ENCODE assay signal across 28 cellular contexts in genomic region chr7:82760092-82760491, GRCh38.
A peak's percentile ranks its signal among the peaks of the same experiment; 100 is the strongest.
DNase-seq lines count a peak whose midpoint lies in the region; ATAC-seq, FAIRE-seq and TF ChIP-seq lines count a peak whose summit lies in the region.
"Had no signal": no experiment of that assay in that cellular context is flagged by ENCODE, and none has a peak within 500 bp of the region (broad histone marks: within the 10 kb centered on the region; RNA-seq: fewer than 3 reads in every experiment).

No MANE protein-coding gene starts in this region.

- BruUV-seq in OCI-LY7 (replicated peaks; lab: Mats Ljungman, UMichigan): no TSS peak

- H3K4me1 ChIP-seq in HUES48 (ENCODE audit: control insufficient read depth, insufficient read depth, low read length): peaks cover 56% of the 10 kb centered on the region
- peaks cover 3 to 19% of the 10 kb centered on the region in 2 experiments; a peak in 3 of 4 replicates for H3K4me1 ChIP-seq in SK-N-SH (ENCODE audit: control insufficient read depth in 1 of 2, insufficient read depth in 2 of 2, low read depth in 1 of 2, low read length in 1 of 2)
- no peaks in the 10 kb centered on the region for H3K4me1 ChIP-seq in OCI-LY7 (ENCODE audit: insufficient read depth, low read length, poor library complexity, severe bottlenecking)
- no peaks in the 10 kb centered on the region for H3K4me1 ChIP-seq in gastrocnemius medialis
- H3K4me1 ChIP-seq: left lung, right lobe of liver, SJCRH30 had no signal

- POLR2A ChIA-PET in SK-N-SH (lab: Yijun Ruan, JAX): no interaction called here
- POLR2A ChIA-PET in OCI-LY7 (lab: Charles Lee): interaction anchor here (0.6 kb wide), 1 partner anchor 32 kb away, joined by 4 read pairs; no protein-coding TSS in a partner anchor

- H3K27ac ChIP-seq in HUES48 (ENCODE audit: low read depth, low read length): peak overlapping the region; percentile 85
- no peak overlapping the region for H3K27ac ChIP-seq in SK-N-SH (ENCODE audit: low read depth in 2 of 2, low read length in 1 of 2)
- H3K27ac ChIP-seq in OCI-LY7 (ENCODE audit: low read depth, low read length, poor library complexity, severe bottlenecking): no peak overlapping the region
- H3K27ac ChIP-seq in gastrocnemius medialis: no peak overlapping the region
- H3K27ac ChIP-seq: hepatocyte, left lung, right lobe of liver, SJCRH30, thoracic aorta had no signal

- H3F3A ChIP-seq in SK-N-SH (replicated peaks; ENCODE audit: insufficient read depth): peaks cover 20% of the 10 kb centered on the region

- H3K4me2 ChIP-seq in SK-N-SH: no peak overlapping the region
- H3K4me2 ChIP-seq in OCI-LY7 (ENCODE audit: low read length): no peak overlapping the region
- H3K4me2 ChIP-seq: hepatocyte had no signal

- CTCF ChIA-PET in SK-N-SH (lab: Yijun Ruan, JAX): interaction anchor here (0.7 to 2.2 kb wide), 4 partner anchors 13 to 777 kb away, joined by 3 to 10 read pairs (median 4); no protein-coding TSS in a partner anchor
- CTCF ChIA-PET in OCI-LY7 (lab: Charles Lee; ENCODE audit: unreplicated experiment): no interaction called here

- H4K20me1 ChIP-seq in SK-N-SH (ENCODE audit: insufficient read depth) (no peaks in the 10 kb centered on the region), OCI-LY7 (ENCODE audit: insufficient read depth, low read length) (no peaks in the 10 kb centered on the region)

- DNase-seq in SK-N-SH (no peak), iPS-NIHi11 (ENCODE audit: low spot score) (peak; percentile 16), KBM-7 (no peak), OCI-LY7 (ENCODE audit: low spot score) (no peak), gastrocnemius medialis (no peak)
- DNase-seq: activated CD4-positive, alpha-beta T cell treated with anti-CD3 and anti-CD28 coated beads, Interleukin-2, amount 10 ng/mL, durations not matched to agents 7 days and 5 days; activated gamma-delta T cell treated with Interleukin-2 at 50 U/mL for 16 hours; activated naive CD8-positive, alpha-beta T cell treated with anti-CD3 and anti-CD28 coated beads, Interleukin-2, amount 10 ng/mL, durations not matched to agents 7 days and 5 days; activated T-cell treated with anti-CD3 and anti-CD28 coated beads, Interleukin-2, amount 50 U/mL, for 48 hours; aorta; CD8-positive, alpha-beta T cell; DMS 273 treated with DMSO at 0.1 percent for 48 hours; HFFc6; left lung; NCI-H2029 treated with DMSO at 0.1 percent for 48 hours; NCI-H2227 treated with DMSO at 0.1 percent for 48 hours; NCI-H748 treated with DMSO at 0.1 percent for 48 hours; right lobe of liver; RPMI8226; SJCRH30; stimulated activated CD8-positive, alpha-beta memory T cell treated with anti-CD3 and anti-CD28 coated beads, Interleukin-4, amount 100 ng/mL, for 48 hours; stimulated activated naive CD8-positive, alpha-beta T cell treated with anti-CD3 and anti-CD28 coated beads, Interleukin-15, amount 100 ng/mL, for 72 hours; T1000 had no signal

- TF ChIP-seq CTCF in SK-N-SH (IDR thresholded peaks at IDR 0.05) (no peak), OCI-LY7 (conservative IDR thresholded peaks at IDR 0.05; ENCODE audit: low read length) (no peak), gastrocnemius medialis (IDR thresholded peaks at IDR 0.05 in 4 of 5, conservative IDR thresholded peaks at IDR 0.05 in 1 of 5) (no peak)

- H3K9me2 ChIP-seq in SK-N-SH (no peaks in the 10 kb centered on the region), OCI-LY7 (ENCODE audit: insufficient read depth, low read length) (no peaks in the 10 kb centered on the region)

- in situ Hi-C loops in KBM-7 (cut with MboI; ENCODE audit: low pct_unique_long_range_greater_than_20kb, low sequenced_read_pairs) (no loop called here), gastrocnemius medialis (cut with MboI; ENCODE audit: low sequenced_read_pairs in 4 of 4) (no loop called here)

- no peak for TF ChIP-seq RAD21 in SK-N-SH (IDR thresholded peaks at IDR 0.05; ENCODE audit: low read length)

- H3K79me2 ChIP-seq in SK-N-SH (ENCODE audit: insufficient read depth): no peaks in the 10 kb centered on the region
- no peaks in the 10 kb centered on the region for H3K79me2 ChIP-seq in OCI-LY7 (ENCODE audit: insufficient read depth, low read depth, low read length)
- H3K79me2 ChIP-seq: hepatocyte had no signal

- H3K27me3 ChIP-seq in HUES48 (ENCODE audit: control insufficient read depth, insufficient read depth, low read length): no peaks in the 10 kb centered on the region
- no peaks in the 10 kb centered on the region for H3K27me3 ChIP-seq in SK-N-SH (ENCODE audit: insufficient read depth)
- H3K27me3 ChIP-seq in gastrocnemius medialis: no peaks in the 10 kb centered on the region
- H3K27me3 ChIP-seq: hepatocyte, left lung, right lobe of liver, SJCRH30 had no signal

- no peak for TF ChIP-seq EP300 in SK-N-SH (IDR thresholded peaks at IDR 0.05; ENCODE audit: borderline replicate concordance in 1 of 2, low read depth in 1 of 2, low read length in 1 of 2)

- H3K9ac ChIP-seq in HUES48 (ENCODE audit: low read depth, low read length): peak overlapping the region; percentile 37; the same call in 1 of the 2 replicates
- no peak overlapping the region for H3K9ac ChIP-seq in SK-N-SH

- H3K4me3 ChIP-seq in HUES48 (ENCODE audit: low read depth, low read length): peak overlapping the region; percentile 47
- H3K4me3 ChIP-seq in SK-N-SH (ENCODE audit: low read depth in 2 of 2, low read length in 1 of 2): no peak overlapping the region
- H3K4me3 ChIP-seq in OCI-LY7 (ENCODE audit: low read depth, low read length, poor library complexity, severe bottlenecking): no peak overlapping the region
- H3K4me3 ChIP-seq in gastrocnemius medialis: no peak overlapping the region
- H3K4me3 ChIP-seq: hepatocyte, K562, left lung, right lobe of liver, SJCRH30, thoracic aorta had no signal

- ATAC-seq in gastrocnemius medialis: no peak
- ATAC-seq: CD8-positive, alpha-beta T cell; K562; left lung; right lobe of liver; stimulated activated naive CD8-positive, alpha-beta T cell treated with anti-CD3 and anti-CD28 coated beads, Interleukin-15, amount 100 ng/mL, for 72 hours had no signal

- H3K9me3 ChIP-seq in HUES48 (ENCODE audit: control insufficient read depth, insufficient read depth, low read length) (no peaks in the 10 kb centered on the region), SK-N-SH (peaks cover 8% of the 10 kb centered on the region; the same call in 1 of the 2 replicates), OCI-LY7 (ENCODE audit: low read length) (no peaks in the 10 kb centered on the region), gastrocnemius medialis (no peaks in the 10 kb centered on the region)
- H3K9me3 ChIP-seq: left lung, right lobe of liver, SJCRH30, thoracic aorta had no signal

- intact Hi-C loops in OCI-LY7 (cut with micrococcal nuclease; ENCODE audit: unreplicated experiment) (no loop called here), gastrocnemius medialis (cut with DNase I; ENCODE audit: low total_unique reads) (no loop called here)

- H2AFZ ChIP-seq in SK-N-SH (ENCODE audit: low read depth): 0 out of 2 replicates have a peak overlapping the region, but pooled peaks have one; percentile 3
- no peak overlapping the region for H2AFZ ChIP-seq in OCI-LY7 (ENCODE audit: low read length)
- H2AFZ ChIP-seq: hepatocyte had no signal

- no peak for TF ChIP-seq POLR2A in gastrocnemius medialis (IDR thresholded peaks at IDR 0.05)

- peak; percentile 94 for FAIRE-seq in G401.6 (lab: Jason Lieb, UNC)
- FAIRE-seq: K562 had no signal

- H3K36me3 ChIP-seq in HUES48 (ENCODE audit: control insufficient read depth, insufficient read depth, low read length) (no peaks in the 10 kb centered on the region), SK-N-SH (replicated peaks in 1 of 2; ENCODE audit: control insufficient read depth in 1 of 2, insufficient read depth in 2 of 2, low read length in 1 of 2) (no peaks in the 10 kb centered on the region), OCI-LY7 (ENCODE audit: insufficient read depth, low read length) (no peaks in the 10 kb centered on the region), gastrocnemius medialis (no peaks in the 10 kb centered on the region)
- H3K36me3 ChIP-seq: left lung, right lobe of liver, SJCRH30, thoracic aorta had no signal

TF ChIP-seq in SK-N-SH, 30 proteins besides CTCF, POLR2A, EP300 and RAD21:
- TF ChIP-seq SIN3A (IDR thresholded peaks at IDR 0.05; ENCODE audit: borderline replicate concordance, low read depth, low read length): no peak
- no peak for TF ChIP-seq FOSL2 (IDR thresholded peaks at IDR 0.05; ENCODE audit: borderline replicate concordance, low read depth)
- no peak for TF ChIP-seq ELF1 (IDR thresholded peaks at IDR 0.05)
